Comparison of ENCODE assay signal across 8 cellular contexts in genomic region chr2:74502720-74503505, GRCh38. TPM values are rescaled to one million over a fixed set of nuclear protein-coding genes. Genes with fewer than 3 reads are reported as not detected.
DNase-seq lines count a peak whose midpoint lies in the region; ATAC-seq and TF ChIP-seq lines count a peak whose summit lies in the region.

No MANE protein-coding gene starts in this region.

- peak overlapping the region; percentile 80 for H3K4me3 Mint-ChIP-seq in T-helper 1 cell treated with Interleukin-12 subunit alpha and Interleukin-12 subunit beta and Interleukin-4 antibody, amounts not matched to agents 30 μg/mL and 1 μg/mL, for 36 hours
- peak overlapping the region; percentile 73 for H3K4me3 Mint-ChIP-seq in stimulated activated naive CD8-positive, alpha-beta T cell treated with anti-CD3 and anti-CD28 coated beads, Interleukin-15, Interleukin-2, amounts not matched to agents 100 ng/mL and 50 ng/mL, for 24 hours

- DNase-seq in ACHN, result peak; percentile 81
- DNase-seq in dermis blood vessel endothelial cell, result peak; percentile 88
- DNase-seq in right lobe of liver, result peak; percentile 72 to 85 (median 80)
- no peak for DNase-seq in SK-N-DZ (ENCODE audit: low spot score)

- WGBS in right lobe of liver (ENCODE audit: insufficient coverage, low coverage, low lambda C conversion rate, missing lambda C conversion rate), result 0% methylated on average over 8 of the region's 67 CpGs

- intact Hi-C loops in right lobe of liver (cut with DNase I), result no loop called here

- TF ChIP-seq POLR2A in GM18505 (IDR thresholded peaks at IDR 0.05; ENCODE audit: borderline replicate concordance, extremely low read depth, insufficient read depth, insufficient read length) (peak; percentile 82), right lobe of liver (IDR thresholded peaks at IDR 0.05) (peak; percentile 49)

- no peaks in the 10 kb centered on the region for H3K9me3 ChIP-seq in right lobe of liver

- H3K36me3 Mint-ChIP-seq in T-helper 1 cell treated with Interleukin-12 subunit alpha and Interleukin-12 subunit beta and Interleukin-4 antibody, amounts not matched to agents 30 μg/mL and 1 μg/mL, for 36 hours (ENCODE audit: low read depth), result peaks cover 31% of the 10 kb centered on the region
- H3K36me3 Mint-ChIP-seq in stimulated activated naive CD8-positive, alpha-beta T cell treated with anti-CD3 and anti-CD28 coated beads, Interleukin-15, Interleukin-2, amounts not matched to agents 100 ng/mL and 50 ng/mL, for 24 hours (ENCODE audit: low read depth), result peaks cover 28% of the 10 kb centered on the region

- in situ Hi-C loops in ACHN (cut with HindIII; ENCODE audit: low pct_ligation_motif_present, low pct_unique_long_range_greater_than_20kb, low sequenced_read_pairs), result no loop called here

- H3K4me3 ChIP-seq in right lobe of liver, result peak overlapping the region; percentile 60 to 84 (median 82)

- peak overlapping the region; percentile 66 to 93 (median 93) for H3K27ac ChIP-seq in right lobe of liver

- TF ChIP-seq CTCF in right lobe of liver (IDR thresholded peaks at IDR 0.05), result peak in 3 of 4 donors; percentile 39 to 54 (median 44)

- H3K27me3 ChIP-seq in right lobe of liver, result no peaks in the 10 kb centered on the region

- H3K27ac Mint-ChIP-seq in T-helper 1 cell treated with Interleukin-12 subunit alpha and Interleukin-12 subunit beta and Interleukin-4 antibody, amounts not matched to agents 30 μg/mL and 1 μg/mL, for 36 hours, result peak overlapping the region; percentile 31
- no peak overlapping the region for H3K27ac Mint-ChIP-seq in stimulated activated naive CD8-positive, alpha-beta T cell treated with anti-CD3 and anti-CD28 coated beads, Interleukin-15, Interleukin-2, amounts not matched to agents 100 ng/mL and 50 ng/mL, for 24 hours

- H3K27me3 Mint-ChIP-seq in T-helper 1 cell treated with Interleukin-12 subunit alpha and Interleukin-12 subunit beta and Interleukin-4 antibody, amounts not matched to agents 30 μg/mL and 1 μg/mL, for 36 hours (ENCODE audit: low read depth), result peaks cover 60% of the 10 kb centered on the region
- H3K27me3 Mint-ChIP-seq in stimulated activated naive CD8-positive, alpha-beta T cell treated with anti-CD3 and anti-CD28 coated beads, Interleukin-15, Interleukin-2, amounts not matched to agents 100 ng/mL and 50 ng/mL, for 24 hours, result peaks cover 57% of the 10 kb centered on the region

- ATAC-seq in GM18505 (IDR thresholded peaks at IDR 0.05; ENCODE audit: unreplicated experiment), result peak; percentile 28
- ATAC-seq in HG03103 (IDR thresholded peaks at IDR 0.05; ENCODE audit: low read depth, unreplicated experiment), result peak; percentile 23
- ATAC-seq in right lobe of liver, result peak; percentile 39 to 55 (median 44)

- peaks cover 0 to 64% (median 22%) of the 10 kb centered on the region in 4 donors for H3K4me1 ChIP-seq in right lobe of liver

- no peaks in the 10 kb centered on the region for H3K9me3 Mint-ChIP-seq in T-helper 1 cell treated with Interleukin-12 subunit alpha and Interleukin-12 subunit beta and Interleukin-4 antibody, amounts not matched to agents 30 μg/mL and 1 μg/mL, for 36 hours
- no peaks in the 10 kb centered on the region for H3K9me3 Mint-ChIP-seq in stimulated activated naive CD8-positive, alpha-beta T cell treated with anti-CD3 and anti-CD28 coated beads, Interleukin-15, Interleukin-2, amounts not matched to agents 100 ng/mL and 50 ng/mL, for 24 hours

- no peaks in the 10 kb centered on the region for H3K36me3 ChIP-seq in right lobe of liver

- H3K4me1 Mint-ChIP-seq in T-helper 1 cell treated with Interleukin-12 subunit alpha and Interleukin-12 subunit beta and Interleukin-4 antibody, amounts not matched to agents 30 μg/mL and 1 μg/mL, for 36 hours (ENCODE audit: low read depth), result peaks cover 46% of the 10 kb centered on the region
- peaks cover 79% of the 10 kb centered on the region for H3K4me1 Mint-ChIP-seq in stimulated activated naive CD8-positive, alpha-beta T cell treated with anti-CD3 and anti-CD28 coated beads, Interleukin-15, Interleukin-2, amounts not matched to agents 100 ng/mL and 50 ng/mL, for 24 hours (ENCODE audit: low read depth)

RNA-seq across cellular contexts. Expression of gene LBX2, which starts 3.5 kb away (rescaled TPM):
- total RNA-seq in dermis blood vessel endothelial cell, result 0.98 and 2.9 TPM in 2 replicates
- total RNA-seq in right lobe of liver, result 1 to 10 TPM; 1.4 to 8.4 (median 5.8) TPM
- polyA plus RNA-seq in SK-N-DZ (2014; cell fraction: cytosol; rRNA removed), result 3.2 and 7.7 TPM in 2 replicates
- 1.9 and 11.6 TPM in 2 replicates for polyA plus RNA-seq in SK-N-DZ (2014; cell fraction: nucleus; rRNA removed)

RNA-seq across cellular contexts. Expression of gene PCGF1, which starts 4.6 kb away (rescaled TPM):
- total RNA-seq in dermis blood vessel endothelial cell (9.7 and 11.7 TPM in 2 replicates), right lobe of liver (10 to 100 TPM in 5 of 6 experiments, 1 to 10 TPM in 1; 9.6 to 17.5 (median 13.3) TPM)
- polyA plus RNA-seq in SK-N-DZ (2014; cell fraction: cytosol; rRNA removed), result 59.2 and 72.5 TPM in 2 replicates
- polyA plus RNA-seq in SK-N-DZ (2014; cell fraction: nucleus; rRNA removed), result 115 and 137 TPM in 2 replicates

RNA-seq across cellular contexts. Expression of gene TLX2, which starts 11.3 kb away (rescaled TPM):
- total RNA-seq in dermis blood vessel endothelial cell (0.17 TPM in 1 of 2 replicates, not detected in the other), right lobe of liver (not detected)
- polyA plus RNA-seq in SK-N-DZ (2014; cell fraction: cytosol; rRNA removed), result 209 and 286 TPM in 2 replicates
- polyA plus RNA-seq in SK-N-DZ (2014; cell fraction: nucleus; rRNA removed), result 679 and 702 TPM in 2 replicates

RNA-seq across cellular contexts. Expression of gene TTC31, which starts 20.0 kb away (rescaled TPM):
- total RNA-seq in dermis blood vessel endothelial cell, result 18.2 and 21.6 TPM in 2 replicates
- total RNA-seq in right lobe of liver, result 10 to 100 TPM; 14.5 to 31.5 (median 26.7) TPM
- 39.8 and 54.7 TPM in 2 replicates for polyA plus RNA-seq in SK-N-DZ (2014; cell fraction: cytosol; rRNA removed)
- polyA plus RNA-seq in SK-N-DZ (2014; cell fraction: nucleus; rRNA removed), result 114 and 168 TPM in 2 replicates

RNA-seq across cellular contexts. Expression of gene CCDC142, which starts 20.1 kb away (rescaled TPM):
- total RNA-seq in dermis blood vessel endothelial cell (14.9 and 22.8 TPM in 2 replicates), right lobe of liver (10 to 100 TPM in 3 of 6 experiments, 1 to 10 TPM in 3; 5.9 to 15.4 (median 11.2) TPM)
- 7.7 and 14.9 TPM in 2 replicates for polyA plus RNA-seq in SK-N-DZ (2014; cell fraction: cytosol; rRNA removed)
- 27.1 and 33.6 TPM in 2 replicates for polyA plus RNA-seq in SK-N-DZ (2014; cell fraction: nucleus; rRNA removed)
